ENCODE assay signal across 1 cellular context in genomic region chr13:113139580-113139979, GRCh38.
TF ChIP-seq lines count a peak whose summit lies in the region.

No MANE protein-coding gene starts in this region.

TF ChIP-seq in HepG2, 621 proteins besides CTCF, POLR2A, EP300 and RAD21 (continued from another document and continues in another):
- TF ChIP-seq HMGXB3 (CRISPR knock-in tag; IDR thresholded peaks at IDR 0.05; ENCODE audit: borderline replicate concordance), result no peak
- TF ChIP-seq ARID3A (IDR thresholded peaks at IDR 0.05; ENCODE audit: low read depth, low read length), result no peak
- TF ChIP-seq ZFYVE20 (CRISPR knock-in tag; IDR thresholded peaks at IDR 0.05; ENCODE audit: borderline replicate concordance, low read depth), result no peak
- TF ChIP-seq U2AF1 (optimal IDR thresholded peaks at IDR 0.05; ENCODE audit: low read depth, low read length), result no peak
- TF ChIP-seq GZF1 (CRISPR knock-in tag; IDR thresholded peaks at IDR 0.05), result no peak
- TF ChIP-seq FOXA1 (IDR thresholded peaks at IDR 0.05), result no peak
- peak; percentile 79 for TF ChIP-seq FOXA1 (CRISPR knock-in tag; IDR thresholded peaks at IDR 0.05)
- peak; percentile 84 for TF ChIP-seq MLX (CRISPR knock-in tag; IDR thresholded peaks at IDR 0.05)
- peak in 1 of 2 experiments; percentile 78; a peak in 3 of 4 replicates for TF ChIP-seq NR2F1 (CRISPR knock-in tag; IDR thresholded peaks at IDR 0.05)
- TF ChIP-seq NFIC (IDR thresholded peaks at IDR 0.05; ENCODE audit: low read length), result no peak
- TF ChIP-seq ZNF879 (CRISPR knock-in tag; IDR thresholded peaks at IDR 0.05), result no peak
- TF ChIP-seq IRX3 (CRISPR knock-in tag; IDR thresholded peaks at IDR 0.05; ENCODE audit: borderline replicate concordance, low read depth), result no peak
- TF ChIP-seq ESRRA (CRISPR knock-in tag; IDR thresholded peaks at IDR 0.05; ENCODE audit: low read depth), result no peak
- TF ChIP-seq ZNF549 (CRISPR knock-in tag; IDR thresholded peaks at IDR 0.05), result no peak
- peak; percentile 52; the same call in 1 of the 2 replicates for TF ChIP-seq RXRB (CRISPR knock-in tag; IDR thresholded peaks at IDR 0.05; ENCODE audit: borderline replicate concordance)
- no peak for TF ChIP-seq ZBTB26 (CRISPR knock-in tag; IDR thresholded peaks at IDR 0.05; ENCODE audit: borderline replicate concordance)
- no peak for TF ChIP-seq ZNF17 (CRISPR knock-in tag; IDR thresholded peaks at IDR 0.05)
- TF ChIP-seq PAWR (CRISPR knock-in tag; IDR thresholded peaks at IDR 0.05; ENCODE audit: borderline replicate concordance), result no peak
- TF ChIP-seq POGK (CRISPR knock-in tag; conservative IDR thresholded peaks at IDR 0.05), result no peak
- TF ChIP-seq ELF4 (CRISPR knock-in tag; IDR thresholded peaks at IDR 0.05; ENCODE audit: borderline replicate concordance), result no peak
- no peak for TF ChIP-seq ZFP41 (CRISPR knock-in tag; IDR thresholded peaks at IDR 0.05; ENCODE audit: borderline replicate concordance)
- no peak for TF ChIP-seq SNAPC2 (CRISPR knock-in tag; IDR thresholded peaks at IDR 0.05)
- peak; percentile 7; the same call in 1 of the 2 replicates for TF ChIP-seq MBD4 (IDR thresholded peaks at IDR 0.05; ENCODE audit: borderline replicate concordance, low read length)
- no peak for TF ChIP-seq ATF7-NPFF (CRISPR knock-in tag; IDR thresholded peaks at IDR 0.05; ENCODE audit: low read depth)
- TF ChIP-seq ZNF674 (CRISPR knock-in tag; IDR thresholded peaks at IDR 0.05; ENCODE audit: low read depth), result no peak
- TF ChIP-seq ADNP (CRISPR knock-in tag; IDR thresholded peaks at IDR 0.05), result no peak
- no peak for TF ChIP-seq AGO2 (optimal IDR thresholded peaks at IDR 0.05; ENCODE audit: low read depth, low read length)
- no peak for TF ChIP-seq STAT6 (CRISPR knock-in tag; IDR thresholded peaks at IDR 0.05; ENCODE audit: borderline replicate concordance)
- TF ChIP-seq E2F1 (CRISPR knock-in tag; IDR thresholded peaks at IDR 0.05), result no peak
- TF ChIP-seq NAIF1 (CRISPR knock-in tag; IDR thresholded peaks at IDR 0.05; ENCODE audit: borderline replicate concordance), result 0 out of 2 replicates have a peak, but pooled peaks have one; percentile 11
- no peak for TF ChIP-seq CCDC6 (CRISPR knock-in tag; IDR thresholded peaks at IDR 0.05)
- no peak for TF ChIP-seq DMAP1 (CRISPR knock-in tag; IDR thresholded peaks at IDR 0.05)
- no peak for TF ChIP-seq KDM3A (CRISPR knock-in tag; IDR thresholded peaks at IDR 0.05; ENCODE audit: low read depth)
- TF ChIP-seq ZNF572 (CRISPR knock-in tag; IDR thresholded peaks at IDR 0.05), result no peak
- peak; percentile 36; the same call in 1 of the 2 replicates for TF ChIP-seq FOXK1 (CRISPR knock-in tag; IDR thresholded peaks at IDR 0.05; ENCODE audit: borderline replicate concordance, low read depth)
- no peak for TF ChIP-seq NR1H2 (CRISPR knock-in tag; IDR thresholded peaks at IDR 0.05; ENCODE audit: borderline replicate concordance, low read depth)
- TF ChIP-seq TEAD3 (CRISPR knock-in tag; optimal IDR thresholded peaks at IDR 0.05; ENCODE audit: borderline replicate concordance), result peak; percentile 65
- no peak for TF ChIP-seq ZNF34 (CRISPR knock-in tag; IDR thresholded peaks at IDR 0.05; ENCODE audit: borderline replicate concordance)
- TF ChIP-seq HINFP (CRISPR knock-in tag; IDR thresholded peaks at IDR 0.05; ENCODE audit: low read depth), result no peak
- no peak for TF ChIP-seq AFF4 (CRISPR knock-in tag; IDR thresholded peaks at IDR 0.05)
- TF ChIP-seq GPBP1L1 (CRISPR knock-in tag; IDR thresholded peaks at IDR 0.05), result no peak
- TF ChIP-seq HNRNPUL1 (IDR thresholded peaks at IDR 0.05; ENCODE audit: low read depth, low read length), result no peak
